ENCODE assay signal across 9 cellular contexts in genomic region chr19:1935484-1936208, GRCh38. TPM values are rescaled to one million over a fixed set of nuclear protein-coding genes. Genes with fewer than 3 reads are reported as not detected.
A peak's percentile ranks its signal among the peaks of the same experiment; 100 is the strongest.
DNase-seq lines count a peak whose midpoint lies in the region; TF ChIP-seq lines count a peak whose summit lies in the region.
"Had no signal": no experiment of that assay in that cellular context is flagged by ENCODE, and none has a peak within 500 bp of the region (broad histone marks: within the 10 kb centered on the region; RNA-seq: fewer than 3 reads in every experiment).

No MANE protein-coding gene starts in this region.

- no peak overlapping the region for H3K4me3 Mint-ChIP-seq in activated naive CD4-positive, alpha-beta T cell treated with anti-CD3 and anti-CD28 coated beads, Interleukin-2, amount 10 ng/mL, durations not matched to agents 7 days and 5 days

- H3K4me2 ChIP-seq in mesendoderm (ENCODE audit: low read length) (no peak overlapping the region), SK-N-SH (no peak overlapping the region), smooth muscle cell (no peak overlapping the region)

- H4K5ac ChIP-seq in mesendoderm (ENCODE audit: low read length): no peak overlapping the region

- H3K4me1 ChIP-seq in mesendoderm (ENCODE audit: control insufficient read depth, low read depth, low read length) (no peaks in the 10 kb centered on the region), SK-N-SH (ENCODE audit: control insufficient read depth in 1 of 2, insufficient read depth in 2 of 2, low read depth in 1 of 2, low read length in 1 of 2) (peaks cover 6 to 7% of the 10 kb centered on the region in 2 experiments; a peak in 3 of 4 replicates), smooth muscle cell (ENCODE audit: low read depth) (peaks cover 5% of the 10 kb centered on the region), ascending aorta (peaks cover 4 to 5% of the 10 kb centered on the region in 2 donors)

- no peak overlapping the region for H2BK120ac ChIP-seq in mesendoderm (ENCODE audit: low read depth, low read length)

- TF ChIP-seq CTCF in SK-N-SH (IDR thresholded peaks at IDR 0.05) (no peak), smooth muscle cell (IDR thresholded peaks at IDR 0.05; ENCODE audit: borderline replicate concordance, insufficient read depth, poor library complexity, severe bottlenecking) (no peak), ascending aorta (IDR thresholded peaks at IDR 0.05) (no peak)

- no peak overlapping the region for H3K27ac Mint-ChIP-seq in activated naive CD4-positive, alpha-beta T cell treated with anti-CD3 and anti-CD28 coated beads, Interleukin-2, amount 10 ng/mL, durations not matched to agents 7 days and 5 days

- POLR2A ChIA-PET in SK-N-SH (lab: Yijun Ruan, JAX): no interaction called here

- TF ChIP-seq RAD21 in SK-N-SH (IDR thresholded peaks at IDR 0.05; ENCODE audit: low read length): no peak

- DNase-seq in CMK (ENCODE audit: low read depth) (peak; percentile 61), KBM-7 (peak; percentile 54), mesendoderm (peak; percentile 78), SK-N-SH (no peak), NCI-H1417 treated with DMSO at 0.1 percent for 48 hours (lab: John Stamatoyannopoulos, UW) (no peak), smooth muscle cell (lab: John Stamatoyannopoulos, UW; ENCODE audit: unreplicated experiment) (no peak), ascending aorta (ENCODE audit: low spot score in 2 of 2) (no peak)
- peak; percentile 37 for DNase-seq in activated naive CD4-positive, alpha-beta T cell treated with anti-CD3 and anti-CD28 coated beads, Interleukin-2, amount 10 ng/mL, durations not matched to agents 7 days and 5 days
- DNase-seq: hippocampal formation had no signal

- no peak overlapping the region for H3K4me3 ChIP-seq in mesendoderm (ENCODE audit: low read length)
- no peak overlapping the region for H3K4me3 ChIP-seq in SK-N-SH (ENCODE audit: low read depth in 2 of 2, low read length in 1 of 2)
- H3K4me3 ChIP-seq in smooth muscle cell: no peak overlapping the region
- H3K4me3 ChIP-seq in ascending aorta: no peak overlapping the region

- no peak overlapping the region for H3K56ac ChIP-seq in mesendoderm (ENCODE audit: low read length)

- H3K79me2 ChIP-seq in mesendoderm (ENCODE audit: control insufficient read depth, insufficient read depth, low read length) (no peaks in the 10 kb centered on the region), SK-N-SH (ENCODE audit: insufficient read depth) (no peaks in the 10 kb centered on the region), smooth muscle cell (ENCODE audit: low read depth) (no peaks in the 10 kb centered on the region)

- no peaks in the 10 kb centered on the region for H3K79me1 ChIP-seq in mesendoderm (ENCODE audit: low read length)

- TF ChIP-seq EP300 in SK-N-SH (IDR thresholded peaks at IDR 0.05; ENCODE audit: borderline replicate concordance in 1 of 2, low read depth in 1 of 2, low read length in 1 of 2): no peak

- H2AFZ ChIP-seq in SK-N-SH (ENCODE audit: low read depth) (no peak overlapping the region), smooth muscle cell (ENCODE audit: low read depth) (no peak overlapping the region)

- no peak overlapping the region for H3K23ac ChIP-seq in mesendoderm (ENCODE audit: low read length)

- H3K4me1 Mint-ChIP-seq in activated naive CD4-positive, alpha-beta T cell treated with anti-CD3 and anti-CD28 coated beads, Interleukin-2, amount 10 ng/mL, durations not matched to agents 7 days and 5 days: peaks cover 36% of the 10 kb centered on the region

- H3F3A ChIP-seq in SK-N-SH (replicated peaks; ENCODE audit: insufficient read depth) (peaks cover 8% of the 10 kb centered on the region), smooth muscle cell (ENCODE audit: low read depth) (peaks cover 15% of the 10 kb centered on the region)

- H3K27ac ChIP-seq in mesendoderm (ENCODE audit: low read depth, low read length): no peak overlapping the region
- no peak overlapping the region for H3K27ac ChIP-seq in SK-N-SH (ENCODE audit: low read depth in 2 of 2, low read length in 1 of 2)
- no peak overlapping the region for H3K27ac ChIP-seq in smooth muscle cell (ENCODE audit: low read depth)
- no peak overlapping the region for H3K27ac ChIP-seq in ascending aorta

- H2AK5ac ChIP-seq in mesendoderm (ENCODE audit: low read length): no peak overlapping the region

- CTCF ChIA-PET in activated naive CD4-positive, alpha-beta T cell treated with anti-CD3 and anti-CD28 coated beads, Interleukin-2, amount 10 ng/mL, durations not matched to agents 7 days and 5 days (lab: Charles Lee): interaction anchor here (1.3 to 1.4 kb wide), 2 partner anchors 12 to 38 kb away, joined by 3 to 4 read pairs; no protein-coding TSS in a partner anchor
- CTCF ChIA-PET in SK-N-SH (lab: Yijun Ruan, JAX): no interaction called here

- H3K9me2 ChIP-seq in SK-N-SH: no peaks in the 10 kb centered on the region

- peaks cover 17% of the 10 kb centered on the region for H3K9me3 Mint-ChIP-seq in activated naive CD4-positive, alpha-beta T cell treated with anti-CD3 and anti-CD28 coated beads, Interleukin-2, amount 10 ng/mL, durations not matched to agents 7 days and 5 days

- H3K9ac ChIP-seq in mesendoderm (ENCODE audit: low read length): no peak overlapping the region
- no peak overlapping the region for H3K9ac ChIP-seq in SK-N-SH
- no peak overlapping the region for H3K9ac ChIP-seq in smooth muscle cell (ENCODE audit: low read depth)

- H4K20me1 ChIP-seq in SK-N-SH (ENCODE audit: insufficient read depth): no peaks in the 10 kb centered on the region
- H4K20me1 ChIP-seq in smooth muscle cell (ENCODE audit: low read depth): no peaks in the 10 kb centered on the region

- H3K36me3 Mint-ChIP-seq in activated naive CD4-positive, alpha-beta T cell treated with anti-CD3 and anti-CD28 coated beads, Interleukin-2, amount 10 ng/mL, durations not matched to agents 7 days and 5 days: peaks cover 31% of the 10 kb centered on the region

- intact Hi-C loops in ascending aorta (cut with DNase I): no loop called here

- H2BK15ac ChIP-seq in mesendoderm (replicated peaks; ENCODE audit: low read depth): no peak overlapping the region

- no peak overlapping the region for H4K8ac ChIP-seq in mesendoderm (ENCODE audit: low read depth, low read length)

- in situ Hi-C loops in KBM-7 (cut with MboI; ENCODE audit: low pct_unique_long_range_greater_than_20kb, low sequenced_read_pairs): no loop called here

- H3K9me3 ChIP-seq in SK-N-SH (no peaks in the 10 kb centered on the region), smooth muscle cell (replicated peaks; ENCODE audit: low read depth) (no peaks in the 10 kb centered on the region), ascending aorta (no peaks in the 10 kb centered on the region)

- no CpG with 5 or more reads among the region's 11 CpGs for whole genome bisulfite sequencing in mesendoderm (ENCODE audit: extremely low coverage, insufficient coverage, low lambda C conversion rate)
- 67% methylated on average over 6 of the region's 11 CpGs for WGBS in SK-N-SH (ENCODE audit: low lambda C conversion rate)
- 75% methylated on average over 11 of the region's 11 CpGs for WGBS in smooth muscle cell (ENCODE audit: low lambda C conversion rate)

- no peak overlapping the region for H3K18ac ChIP-seq in mesendoderm (ENCODE audit: low read length)

- H3K27me3 ChIP-seq in mesendoderm (ENCODE audit: insufficient read depth, low read length, poor library complexity): no peaks in the 10 kb centered on the region
- H3K27me3 ChIP-seq in SK-N-SH (ENCODE audit: insufficient read depth): no peaks in the 10 kb centered on the region
- no peaks in the 10 kb centered on the region for H3K27me3 ChIP-seq in smooth muscle cell (ENCODE audit: low read depth)
- no peaks in the 10 kb centered on the region for H3K27me3 ChIP-seq in ascending aorta

- H3K36me3 ChIP-seq in mesendoderm (ENCODE audit: control insufficient read depth, insufficient read depth, low read length) (no peaks in the 10 kb centered on the region), SK-N-SH (replicated peaks in 1 of 2; ENCODE audit: control insufficient read depth in 1 of 2, insufficient read depth in 2 of 2, low read length in 1 of 2) (no peaks in the 10 kb centered on the region), smooth muscle cell (ENCODE audit: low read depth) (no peaks in the 10 kb centered on the region), ascending aorta (no peaks in the 10 kb centered on the region)

- no peak overlapping the region for H2BK5ac ChIP-seq in mesendoderm (ENCODE audit: low read length)

- no peak overlapping the region for H3K4ac ChIP-seq in mesendoderm (ENCODE audit: low read depth, low read length)

- H3K27me3 Mint-ChIP-seq in activated naive CD4-positive, alpha-beta T cell treated with anti-CD3 and anti-CD28 coated beads, Interleukin-2, amount 10 ng/mL, durations not matched to agents 7 days and 5 days: peaks cover 19% of the 10 kb centered on the region

RNA-seq across cellular contexts. Expression of gene CSNK1G2, which starts 5.3 kb away (rescaled TPM):
- 124 TPM for polyA plus RNA-seq in mesendoderm (2013, experiment 1 of 2)
- 120 TPM for polyA plus RNA-seq in mesendoderm (2013, experiment 2 of 2)
- polyA plus RNA-seq in SK-N-SH (2012; rRNA removed): 77.3 and 79.4 TPM in 2 replicates
- polyA plus RNA-seq in SK-N-SH (2012; cell fraction: cytosol; rRNA removed): 24.7 and 43.6 TPM in 2 replicates
- polyA plus RNA-seq in SK-N-SH (2012; cell fraction: nucleus; rRNA removed): 419 and 425 TPM in 2 replicates
- 47.5 and 53.5 TPM in 2 replicates for total RNA-seq in smooth muscle cell
- 74.9 and 86.1 TPM in 2 replicates for polyA plus RNA-seq in smooth muscle cell
- 79.6 TPM for total RNA-seq in ascending aorta

RNA-seq across cellular contexts. Expression of gene ADAT3, which starts 30.4 kb away (rescaled TPM):
- 6.6 TPM for polyA plus RNA-seq in mesendoderm (2013, experiment 1 of 2)
- polyA plus RNA-seq in mesendoderm (2013, experiment 2 of 2): 6.4 TPM
- polyA plus RNA-seq in SK-N-SH (2012; rRNA removed) (1.7 and 2.8 TPM in 2 replicates), smooth muscle cell (2.0 and 4.8 TPM in 2 replicates)
- polyA plus RNA-seq in SK-N-SH (2012; cell fraction: cytosol; rRNA removed): 1.3 and 2.1 TPM in 2 replicates
- polyA plus RNA-seq in SK-N-SH (2012; cell fraction: nucleus; rRNA removed): 7.3 and 12.1 TPM in 2 replicates
- total RNA-seq in smooth muscle cell (0.49 and 0.58 TPM in 2 replicates), ascending aorta (18.4 TPM)

RNA-seq across cellular contexts. Expression of gene SCAMP4, which starts 30.4 kb away (rescaled TPM):
- polyA plus RNA-seq in mesendoderm (2013, experiment 1 of 2): 31.5 TPM
- 30.6 TPM for polyA plus RNA-seq in mesendoderm (2013, experiment 2 of 2)
- polyA plus RNA-seq in SK-N-SH (2012; rRNA removed) (11.8 and 30.0 TPM in 2 replicates), smooth muscle cell (54.5 and 74.1 TPM in 2 replicates)
- polyA plus RNA-seq in SK-N-SH (2012; cell fraction: cytosol; rRNA removed): 16.4 and 28.2 TPM in 2 replicates
- polyA plus RNA-seq in SK-N-SH (2012; cell fraction: nucleus; rRNA removed): 67.1 and 70.7 TPM in 2 replicates
- total RNA-seq in smooth muscle cell (72.6 and 96.9 TPM in 2 replicates), ascending aorta (322 TPM)

RNA-seq across cellular contexts. Expression of gene ABHD17A, which starts 50.4 kb away (rescaled TPM):
- 33.9 TPM for polyA plus RNA-seq in mesendoderm (2013, experiment 1 of 2)
- 34.1 TPM for polyA plus RNA-seq in mesendoderm (2013, experiment 2 of 2)
- polyA plus RNA-seq in SK-N-SH (2012; rRNA removed) (61.1 and 69.1 TPM in 2 replicates), smooth muscle cell (98.3 and 106 TPM in 2 replicates)
- polyA plus RNA-seq in SK-N-SH (2012; cell fraction: cytosol; rRNA removed): 25.5 and 46.5 TPM in 2 replicates
- polyA plus RNA-seq in SK-N-SH (2012; cell fraction: nucleus; rRNA removed): 86.6 and 88.2 TPM in 2 replicates
- total RNA-seq in smooth muscle cell (42.9 and 49.2 TPM in 2 replicates), ascending aorta (278 TPM)

Comparison
In these comparisons a context has a peak if more than half of its experiments do, and no peak if none do; other contexts are left out.
1. DNase-seq: peak in CMK (single experiment), KBM-7 (single experiment), activated naive CD4-positive, alpha-beta T cell treated with anti-CD3 and anti-CD28 coated beads, Interleukin-2, amount 10 ng/mL, durations not matched to agents 7 days and 5 days (single experiment) and mesendoderm (single experiment); none in SK-N-SH (single experiment), NCI-H1417 treated with DMSO at 0.1 percent for 48 hours (single experiment), smooth muscle cell (single experiment) and ascending aorta (0 of 2).
2. RNA of gene ADAT3, which starts 30.4 kb away (total RNA-seq): 18.4 TPM in ascending aorta (single experiment); 0.49 to 0.58 TPM in smooth muscle cell; every median in the first group is over 10 times any median in the second.